Comparison of ENCODE assay signal across 8 cellular contexts in genomic region chr17:37230633-37231032, GRCh38.
"Had no signal": no experiment of that assay in that cellular context is flagged by ENCODE, and none has a peak within 500 bp of the region (broad histone marks: within the 10 kb centered on the region; RNA-seq: fewer than 3 reads in every experiment).

No MANE protein-coding gene starts in this region.

- H3K9ac ChIP-seq: GM23248 had no signal

- H3K9me3 Mint-ChIP-seq: H9, IgD-negative memory B cell had no signal

- H3K4me1 Mint-ChIP-seq: IgD-negative memory B cell had no signal

- FAIRE-seq: H1, H54, HTR-8/SVneo had no signal

- H3K27ac Mint-ChIP-seq: IgD-negative memory B cell had no signal

- H2AFZ ChIP-seq: GM23248 had no signal

- H3K27me3 Mint-ChIP-seq: IgD-negative memory B cell had no signal

- DNase-seq: GM23248, H9, HCEC 1CT, KBM-7 had no signal

- H3K4me3 ChIP-seq: GM23248 had no signal

- H3K27ac ChIP-seq: GM23248 had no signal

- H3K4me3 Mint-ChIP-seq: H9, IgD-negative memory B cell had no signal
